8 cellular contexts compared by ENCODE assay signal in genomic region chr11:73761403-73761945, GRCh38. TPM values are rescaled to one million over a fixed set of nuclear protein-coding genes. Genes with fewer than 3 reads are reported as not detected.
A peak's percentile ranks its signal among the peaks of the same experiment; 100 is the strongest.
DNase-seq lines count a peak whose midpoint lies in the region; ATAC-seq and TF ChIP-seq lines count a peak whose summit lies in the region.

No MANE protein-coding gene starts in this region.

- DNase-seq in AG10803 (ENCODE audit: low read depth) (no peak), iPS DF 6.9 (ENCODE audit: low read depth, low spot score) (no peak), activated gamma-delta T cell (lab: John Stamatoyannopoulos, UW) (no peak), NCI-H1436 (lab: John Stamatoyannopoulos, UW) (no peak)
- DNase-seq in activated CD8-positive, alpha-beta T cell treated with anti-CD3 and anti-CD28 coated beads, Interleukin-2, amount 10 ng/mL, durations not matched to agents 7 days and 5 days: no peak
- peak in 1 of 2 donors; percentile 17 for DNase-seq in stimulated activated naive CD8-positive, alpha-beta T cell treated with anti-CD3 and anti-CD28 coated beads, Interleukin-15, amount 100 ng/mL, for 72 hours
- DNase-seq in stimulated activated naive CD4-positive, alpha-beta T cell treated with Interleukin-2 at 50 U/mL for 16 hours (lab: John Stamatoyannopoulos, UW): no peak

- H3K27ac Mint-ChIP-seq in activated CD8-positive, alpha-beta T cell treated with anti-CD3 and anti-CD28 coated beads, Interleukin-2, amount 10 ng/mL, durations not matched to agents 7 days and 5 days: peak overlapping the region; percentile 87
- H3K27ac Mint-ChIP-seq in stimulated activated naive CD8-positive, alpha-beta T cell treated with anti-CD3 and anti-CD28 coated beads, Interleukin-15, amount 100 ng/mL, for 72 hours: peak overlapping the region; percentile 88 to 98

- no peaks in the 10 kb centered on the region for H3K9me3 Mint-ChIP-seq in activated CD8-positive, alpha-beta T cell treated with anti-CD3 and anti-CD28 coated beads, Interleukin-2, amount 10 ng/mL, durations not matched to agents 7 days and 5 days (ENCODE audit: insufficient read depth)
- no peaks in the 10 kb centered on the region for H3K9me3 Mint-ChIP-seq in stimulated activated naive CD8-positive, alpha-beta T cell treated with anti-CD3 and anti-CD28 coated beads, Interleukin-15, amount 100 ng/mL, for 72 hours

- peak overlapping the region; percentile 85 for H3K4me3 Mint-ChIP-seq in activated CD8-positive, alpha-beta T cell treated with anti-CD3 and anti-CD28 coated beads, Interleukin-2, amount 10 ng/mL, durations not matched to agents 7 days and 5 days
- H3K4me3 Mint-ChIP-seq in stimulated activated naive CD8-positive, alpha-beta T cell treated with anti-CD3 and anti-CD28 coated beads, Interleukin-15, amount 100 ng/mL, for 72 hours: peak overlapping the region; percentile 96 to 97

- peak overlapping the region; percentile 52 for H3K4me3 ChIP-seq in AG10803 (ENCODE audit: low read length)
- peak overlapping the region; percentile 8; the same call in 1 of the 2 replicates for H3K4me3 ChIP-seq in iPS DF 6.9 (ENCODE audit: low read length)

- H3K4me1 Mint-ChIP-seq in activated CD8-positive, alpha-beta T cell treated with anti-CD3 and anti-CD28 coated beads, Interleukin-2, amount 10 ng/mL, durations not matched to agents 7 days and 5 days (ENCODE audit: low read depth): peaks cover 24% of the 10 kb centered on the region
- peaks cover 42% of the 10 kb centered on the region for H3K4me1 Mint-ChIP-seq in stimulated activated naive CD8-positive, alpha-beta T cell treated with anti-CD3 and anti-CD28 coated beads, Interleukin-15, amount 100 ng/mL, for 72 hours

- no peak overlapping the region for H3K27ac ChIP-seq in iPS DF 6.9 (ENCODE audit: low read length)

- TF ChIP-seq CTCF in AG10803 (conservative IDR thresholded peaks at IDR 0.05; ENCODE audit: low read length): no peak

- no peaks in the 10 kb centered on the region for H3K27me3 ChIP-seq in iPS DF 6.9 (ENCODE audit: control insufficient read depth, insufficient read depth, low read length)

- no peaks in the 10 kb centered on the region for H3K9me3 ChIP-seq in iPS DF 6.9 (ENCODE audit: control insufficient read depth, insufficient read depth, low read length)

- ATAC-seq in HG02588 (IDR thresholded peaks at IDR 0.05; ENCODE audit: unreplicated experiment): peak; percentile 0
- peak; percentile 10 for ATAC-seq in activated CD8-positive, alpha-beta T cell treated with anti-CD3 and anti-CD28 coated beads, Interleukin-2, amount 10 ng/mL, durations not matched to agents 7 days and 5 days
- ATAC-seq in stimulated activated naive CD8-positive, alpha-beta T cell treated with anti-CD3 and anti-CD28 coated beads, Interleukin-15, amount 100 ng/mL, for 72 hours: peak; percentile 6

- H3K27me3 Mint-ChIP-seq in activated CD8-positive, alpha-beta T cell treated with anti-CD3 and anti-CD28 coated beads, Interleukin-2, amount 10 ng/mL, durations not matched to agents 7 days and 5 days (ENCODE audit: low read depth): peaks cover 2% of the 10 kb centered on the region
- H3K27me3 Mint-ChIP-seq in stimulated activated naive CD8-positive, alpha-beta T cell treated with anti-CD3 and anti-CD28 coated beads, Interleukin-15, amount 100 ng/mL, for 72 hours: peaks cover 5% of the 10 kb centered on the region

- H3K4me1 ChIP-seq in iPS DF 6.9 (ENCODE audit: control insufficient read depth, insufficient read depth, low read length): no peaks in the 10 kb centered on the region

- no peaks in the 10 kb centered on the region for H3K36me3 ChIP-seq in iPS DF 6.9 (ENCODE audit: control insufficient read depth, insufficient read depth, low read length)

- POLR2A ChIA-PET in activated CD8-positive, alpha-beta T cell treated with anti-CD3 and anti-CD28 coated beads, Interleukin-2, amount 10 ng/mL, durations not matched to agents 7 days and 5 days (lab: Charles Lee): interaction anchor here (0.5 to 4.1 kb wide), 3 partner anchors 18 to 394 kb away, joined by 5 to 44 read pairs (median 15); partner anchors contain the start of gene MRPL48

- WGBS in iPS DF 6.9 (ENCODE audit: insufficient coverage, insufficient read length): no CpG with 5 or more reads among the region's 16 CpGs

- CTCF ChIA-PET in activated CD8-positive, alpha-beta T cell treated with anti-CD3 and anti-CD28 coated beads, Interleukin-2, amount 10 ng/mL, durations not matched to agents 7 days and 5 days (lab: Charles Lee): interaction anchor here (1.0 to 2.4 kb wide), 5 partner anchors 18 to 135 kb away, joined by 3 to 26 read pairs (median 3); partner anchors contain the start of gene MRPL48

- H3K36me3 Mint-ChIP-seq in activated CD8-positive, alpha-beta T cell treated with anti-CD3 and anti-CD28 coated beads, Interleukin-2, amount 10 ng/mL, durations not matched to agents 7 days and 5 days (ENCODE audit: low read depth): peaks cover 9% of the 10 kb centered on the region

RNA-seq across cellular contexts. Expression of gene RAB6A, which starts 0.6 kb away (rescaled TPM):
- 100 to 1,000 TPM in 1 of 2 experiments, 10 to 100 TPM in 1; 97.7 to 101 TPM for total RNA-seq in activated CD8-positive, alpha-beta T cell treated with anti-CD3 and anti-CD28 coated beads, Interleukin-2, amount 10 ng/mL, durations not matched to agents 7 days and 5 days

RNA-seq across cellular contexts. Expression of gene MRPL48, which starts 26.2 kb away (rescaled TPM):
- 10 to 100 TPM; 45.1 to 46.0 TPM for total RNA-seq in activated CD8-positive, alpha-beta T cell treated with anti-CD3 and anti-CD28 coated beads, Interleukin-2, amount 10 ng/mL, durations not matched to agents 7 days and 5 days
